21 cellular contexts compared by ENCODE assay signal in the genomic region with DNA sequence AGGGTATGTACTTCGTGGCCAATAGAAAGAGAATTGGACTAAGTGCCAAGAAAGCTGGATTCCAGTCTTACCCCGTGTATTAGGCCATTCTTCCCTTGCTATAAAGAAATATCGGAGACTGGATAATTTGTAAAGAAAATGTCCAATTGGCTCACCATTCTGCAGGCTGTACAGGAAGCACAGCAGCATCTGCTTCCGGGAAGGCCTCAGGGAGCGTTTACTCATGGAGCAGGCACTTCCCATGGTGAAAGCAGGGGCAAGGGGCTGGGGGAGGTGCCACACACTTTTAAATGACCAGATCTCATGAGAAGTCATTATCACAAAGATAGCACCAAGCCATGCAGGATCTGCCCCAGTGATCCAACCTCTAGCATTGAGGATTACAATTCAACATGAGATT. TPM values are rescaled to one million over a fixed set of nuclear protein-coding genes. Genes with fewer than 3 reads are reported as not detected.
DNase-seq lines count a peak whose midpoint lies in the region; FAIRE-seq and TF ChIP-seq lines count a peak whose summit lies in the region.
"Had no signal": no experiment of that assay in that cellular context is flagged by ENCODE, and none has a peak within 500 bp of the region (broad histone marks: within the 10 kb centered on the region; RNA-seq: fewer than 3 reads in every experiment).

No MANE protein-coding gene starts in this region.

- no peak overlapping the region for H3K4me2 ChIP-seq in osteoblast (ENCODE audit: insufficient read depth, low read length)
- H3K4me2 ChIP-seq: A549, BLaER1 had no signal

- POLR2A ChIA-PET in activated CD4-positive, alpha-beta memory T cell treated with anti-CD3 and anti-CD28 coated beads for 36 hours (lab: Charles Lee): no interaction called here

- no peak overlapping the region for H3K27ac Mint-ChIP-seq in activated CD4-positive, alpha-beta memory T cell treated with anti-CD3 and anti-CD28 coated beads for 36 hours
- H3K27ac Mint-ChIP-seq: CD14-positive monocyte had no signal

- H3K9me3 ChIP-seq in osteoblast (ENCODE audit: low read depth, low read length): no peaks in the 10 kb centered on the region
- H3K9me3 ChIP-seq: A549, BLaER1, HAP-1 had no signal

- CTCF ChIA-PET in activated CD4-positive, alpha-beta memory T cell treated with anti-CD3 and anti-CD28 coated beads for 36 hours (lab: Charles Lee): interaction anchor here (4.1 kb wide), 1 partner anchor 18 kb away, joined by 26 read pairs; no protein-coding TSS in a partner anchor

- no peaks in the 10 kb centered on the region for H3K4me1 ChIP-seq in osteoblast (ENCODE audit: insufficient read depth, low read length)
- H3K4me1 ChIP-seq: A549, BLaER1, HAP-1 had no signal

- H3K4me3 ChIP-seq in osteoblast (ENCODE audit: insufficient read depth, low read length): no peak overlapping the region
- H3K4me3 ChIP-seq: A549, BLaER1, GM23248, HAP-1 had no signal

- no peak overlapping the region for H3K4me3 Mint-ChIP-seq in activated CD4-positive, alpha-beta memory T cell treated with anti-CD3 and anti-CD28 coated beads for 36 hours
- H3K4me3 Mint-ChIP-seq: CD14-positive monocyte; CD4-positive, alpha-beta memory T cell had no signal

- no peaks in the 10 kb centered on the region for H3K36me3 Mint-ChIP-seq in activated CD4-positive, alpha-beta memory T cell treated with anti-CD3 and anti-CD28 coated beads for 36 hours
- H3K36me3 Mint-ChIP-seq: CD14-positive monocyte had no signal

- H3K4me1 Mint-ChIP-seq in activated CD4-positive, alpha-beta memory T cell treated with anti-CD3 and anti-CD28 coated beads for 36 hours (ENCODE audit: low read depth): no peaks in the 10 kb centered on the region

- H2AFZ ChIP-seq in osteoblast (ENCODE audit: low read length): no peak overlapping the region
- H2AFZ ChIP-seq: GM23248 had no signal

- H3K79me2 ChIP-seq in osteoblast (ENCODE audit: insufficient read depth, low read length): no peaks in the 10 kb centered on the region

- peaks cover 18% of the 10 kb centered on the region for H3K27me3 ChIP-seq in osteoblast (ENCODE audit: insufficient read depth, low read length)
- H3K27me3 ChIP-seq: BLaER1 had no signal

- TF ChIP-seq CTCF in osteoblast (IDR thresholded peaks at IDR 0.05; ENCODE audit: extremely low read depth, low read depth, low read length): no peak

- H3K36me3 ChIP-seq in osteoblast (ENCODE audit: insufficient read depth, low read length): no peaks in the 10 kb centered on the region
- H3K36me3 ChIP-seq: BLaER1, HAP-1 had no signal

- no peaks in the 10 kb centered on the region for H4K20me1 ChIP-seq in osteoblast (ENCODE audit: insufficient read depth, low read length)
- H4K20me1 ChIP-seq: BLaER1 had no signal

- intact Hi-C loops in activated CD4-positive, alpha-beta memory T cell treated with anti-CD3 and anti-CD28 coated beads for 36 hours (cut with micrococcal nuclease): no loop called here

- H3K9me3 Mint-ChIP-seq in activated CD4-positive, alpha-beta memory T cell treated with anti-CD3 and anti-CD28 coated beads for 36 hours: no peaks in the 10 kb centered on the region

- no peak for FAIRE-seq in RCC 7860 (lab: Jason Lieb, UNC)
- FAIRE-seq: A549, GM12891, GM18507 had no signal

- peak; percentile 37 for DNase-seq in ELR (ENCODE audit: low read depth)
- DNase-seq in RPMI7951 (ENCODE audit: low read depth): peak; percentile 55
- peak; percentile 53 for DNase-seq in osteoblast (ENCODE audit: insufficient read length, low spot score, missing footprints)
- no peak for DNase-seq in activated CD4-positive, alpha-beta memory T cell treated with anti-CD3 and anti-CD28 coated beads for 36 hours
- no peak for DNase-seq in RCC 7860 (ENCODE audit: low spot score)
- no peak for DNase-seq in NCI-H2196 treated with DMSO at 0.1 percent for 48 hours (lab: John Stamatoyannopoulos, UW; ENCODE audit: unreplicated experiment)
- DNase-seq: AML-193; CD4-positive, alpha-beta memory T cell; DMS153; GM23248 had no signal

- H3K27me3 Mint-ChIP-seq in activated CD4-positive, alpha-beta memory T cell treated with anti-CD3 and anti-CD28 coated beads for 36 hours: no peaks in the 10 kb centered on the region

- H3K27ac ChIP-seq in osteoblast (ENCODE audit: low read depth, low read length): no peak overlapping the region
- H3K27ac ChIP-seq: A549, BLaER1, GM23248, HL-60 had no signal

RNA-seq across cellular contexts. Expression of a gene that starts 7.8 kb away (rescaled TPM):
- total RNA-seq in RPMI7951 (2014; rRNA removed; shearing (Covaris generic)): 2.5 and 3.4 TPM in 2 replicates
- 2.1 and 2.5 TPM in 2 replicates for total RNA-seq in osteoblast
- 1 to 10 TPM; 1.8 to 2.2 TPM for total RNA-seq in activated CD4-positive, alpha-beta memory T cell treated with anti-CD3 and anti-CD28 coated beads for 36 hours

RNA-seq across cellular contexts. Expression of a gene that starts 22.3 kb away (rescaled TPM):
- under 0.01 and 0.20 TPM in 2 replicates for total RNA-seq in RPMI7951 (2014; rRNA removed; shearing (Covaris generic))
- not detected in 2 replicates for total RNA-seq in osteoblast
- under 1 TPM in 1 of 2 experiments, not detected in 1; 0.15 TPM for total RNA-seq in activated CD4-positive, alpha-beta memory T cell treated with anti-CD3 and anti-CD28 coated beads for 36 hours
- total RNA-seq: Daoy, G401, GM23248, H4, HT1080 had no signal

RNA-seq across cellular contexts. Expression of a gene that starts 23.4 kb away (rescaled TPM):
- total RNA-seq in RPMI7951 (2014; rRNA removed; shearing (Covaris generic)): 4.0 and 4.8 TPM in 2 replicates
- total RNA-seq in osteoblast: 6.5 and 10.5 TPM in 2 replicates
- total RNA-seq in activated CD4-positive, alpha-beta memory T cell treated with anti-CD3 and anti-CD28 coated beads for 36 hours: 1 to 10 TPM; 6.6 to 8.7 TPM

RNA-seq across cellular contexts. Expression of a gene that starts 31.1 kb away (rescaled TPM):
- total RNA-seq in RPMI7951 (2014; rRNA removed; shearing (Covaris generic)): 17.3 and 20.2 TPM in 2 replicates
- total RNA-seq in osteoblast: 14.1 and 15.0 TPM in 2 replicates
- 1 to 10 TPM; 9.2 to 9.9 TPM for total RNA-seq in activated CD4-positive, alpha-beta memory T cell treated with anti-CD3 and anti-CD28 coated beads for 36 hours

RNA-seq across cellular contexts. Expression of a gene that starts 33.6 kb away (rescaled TPM):
- total RNA-seq in RPMI7951 (2014; rRNA removed; shearing (Covaris generic)): 2.2 and 3.0 TPM in 2 replicates
- total RNA-seq in osteoblast: 1.8 and 3.5 TPM in 2 replicates
- 10 to 100 TPM; 10.7 to 11.1 TPM for total RNA-seq in activated CD4-positive, alpha-beta memory T cell treated with anti-CD3 and anti-CD28 coated beads for 36 hours

Comparison
In these comparisons a context has a peak if more than half of its experiments do, and no peak if none do; other contexts are left out.
1. DNase-seq: peak in ELR (single experiment), RPMI7951 (single experiment) and osteoblast (single experiment); none in activated CD4-positive, alpha-beta memory T cell treated with anti-CD3 and anti-CD28 coated beads for 36 hours (single experiment), RCC 7860 (single experiment) and NCI-H2196 treated with DMSO at 0.1 percent for 48 hours (single experiment).